ENCODE assay signal across 1 cellular context in genomic region chr7:6286486-6286885, GRCh38.
TF ChIP-seq lines count a peak whose summit lies in the region.

No MANE protein-coding gene starts in this region.

TF ChIP-seq in HepG2, 621 proteins besides CTCF, POLR2A, EP300 and RAD21:
- TF ChIP-seq KDM3A (CRISPR knock-in tag; IDR thresholded peaks at IDR 0.05; ENCODE audit: low read depth) (no peak), ZNF446 (CRISPR knock-in tag; IDR thresholded peaks at IDR 0.05) (no peak), ZNF337 (CRISPR knock-in tag; IDR thresholded peaks at IDR 0.05; ENCODE audit: borderline replicate concordance, low read depth) (no peak), ZNF557 (CRISPR knock-in tag; IDR thresholded peaks at IDR 0.05) (no peak), PCBP2 (optimal IDR thresholded peaks at IDR 0.05; ENCODE audit: low read depth, low read length, poor library complexity, severe bottlenecking) (no peak)
- TF ChIP-seq, protein P1, sequence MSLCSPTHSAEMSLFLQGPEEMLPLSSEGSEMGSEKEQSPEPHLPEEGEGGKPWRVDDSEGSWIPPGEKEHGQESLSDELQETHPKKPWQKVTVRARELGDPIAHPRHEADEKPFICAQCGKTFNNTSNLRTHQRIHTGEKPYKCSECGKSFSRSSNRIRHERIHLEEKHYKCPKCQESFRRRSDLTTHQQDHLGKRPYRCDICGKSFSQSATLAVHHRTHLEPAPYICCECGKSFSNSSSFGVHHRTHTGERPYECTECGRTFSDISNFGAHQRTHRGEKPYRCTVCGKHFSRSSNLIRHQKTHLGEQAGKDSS (CRISPR knock-in tag; IDR thresholded peaks at IDR 0.05; ENCODE audit: borderline replicate concordance, low read depth): no peak
